Comparison of ENCODE assay signal across 8 cellular contexts in genomic region chr12:122896662-122897061, GRCh38. TPM values are rescaled to one million over a fixed set of nuclear protein-coding genes. Genes with fewer than 3 reads are reported as not detected.
DNase-seq lines count a peak whose midpoint lies in the region; ATAC-seq and TF ChIP-seq lines count a peak whose summit lies in the region.

No MANE protein-coding gene starts in this region.

- H3K27ac ChIP-seq in CD4-positive, CD25-positive, alpha-beta regulatory T cell (ENCODE audit: insufficient read depth, low read length, poor library complexity, severe bottlenecking) = peak overlapping the region; percentile 88
- H3K27ac ChIP-seq in IMR-90 (ENCODE audit: insufficient read depth, low read length) = no peak overlapping the region

- intact Hi-C loops in IMR-90 (cut with micrococcal nuclease) = loop anchor here (10.0 kb wide), 1 partner anchor 338 kb away; the partner anchor contains the start of genes MPHOSPH9 and MTRFR

- H3K27me3 ChIP-seq in CD4-positive, CD25-positive, alpha-beta regulatory T cell (ENCODE audit: control insufficient read depth, insufficient read depth, low read length) = no peaks in the 10 kb centered on the region
- H3K27me3 ChIP-seq in IMR-90 (ENCODE audit: control insufficient read depth, insufficient read depth, low read length) = no peaks in the 10 kb centered on the region

- no peak for TF ChIP-seq RAD21 in IMR-90 (IDR thresholded peaks at IDR 0.05; ENCODE audit: low read length)

- H3K4me2 ChIP-seq in IMR-90 (ENCODE audit: low read depth, low read length) = no peak overlapping the region

- peaks cover 0 to 51% of the 10 kb centered on the region in 2 experiments; a peak in 2 of 4 replicates for H3K79me1 ChIP-seq in IMR-90 (ENCODE audit: low read depth in 1 of 2, low read length in 2 of 2)

- no peak overlapping the region for H3K4ac ChIP-seq in IMR-90 (ENCODE audit: low read depth, low read length)

- peak overlapping the region; percentile 67 for H3K4me3 ChIP-seq in CD4-positive, CD25-positive, alpha-beta regulatory T cell (ENCODE audit: low read depth, low read length)
- H3K4me3 ChIP-seq in IMR-90 (ENCODE audit: insufficient read depth, low read depth, low read length) = no peak overlapping the region

- no peak overlapping the region for H2BK5ac ChIP-seq in IMR-90 (ENCODE audit: low read depth, low read length, poor library complexity, severe bottlenecking)

- dilution Hi-C loops in IMR-90 (cut with HindIII; ENCODE audit: low sequenced_read_pairs, unreplicated experiment) = no loop called here

- H2BK120ac ChIP-seq in IMR-90 (ENCODE audit: low read depth, low read length) = no peak overlapping the region

- H4K8ac ChIP-seq in IMR-90 (ENCODE audit: low read depth in 2 of 2, low read length in 2 of 2) = no peak overlapping the region; a peak in 1 of 4 replicates

- peaks cover 34% of the 10 kb centered on the region; the same call in 1 of the 2 replicates for H4K20me1 ChIP-seq in IMR-90 (ENCODE audit: insufficient read depth, low read length)

- no peak for DNase-seq in CD4-positive, CD25-positive, alpha-beta regulatory T cell
- DNase-seq in IMR-90 (no peak), nephron progenitor cell (no peak), cortex of kidney (lab: John Stamatoyannopoulos, UW) (no peak), AML-193 (lab: John Stamatoyannopoulos, UW) (no peak)

- H3K9me1 ChIP-seq in IMR-90 (ENCODE audit: insufficient read depth, low read length) = peaks cover 18% of the 10 kb centered on the region

- no peak for ATAC-seq in CD4-positive, CD25-positive, alpha-beta regulatory T cell (ENCODE audit: low read depth in 2 of 2)
- ATAC-seq in IMR-90 (ENCODE audit: low read depth) = no peak
- ATAC-seq in HG03135 (IDR thresholded peaks at IDR 0.05; ENCODE audit: unreplicated experiment) = no peak
- ATAC-seq in GM18870 (IDR thresholded peaks at IDR 0.05; ENCODE audit: unreplicated experiment) = no peak

- H2AK5ac ChIP-seq in IMR-90 (ENCODE audit: low read depth, low read length) = peak overlapping the region; percentile 70; the same call in 1 of the 2 replicates

- H3K36me3 Mint-ChIP-seq in CD4-positive, CD25-positive, alpha-beta regulatory T cell = no peaks in the 10 kb centered on the region
- H3K36me3 Mint-ChIP-seq in brain (no peaks in the 10 kb centered on the region), nephron progenitor cell (ENCODE audit: low read depth) (no peaks in the 10 kb centered on the region)

- H3K9me3 ChIP-seq in CD4-positive, CD25-positive, alpha-beta regulatory T cell (ENCODE audit: control insufficient read depth in 2 of 2, low read length in 2 of 2) = no peaks in the 10 kb centered on the region
- H3K9me3 ChIP-seq in IMR-90 (ENCODE audit: control insufficient read depth, insufficient read depth, low read length) = no peaks in the 10 kb centered on the region

- H3K9ac ChIP-seq in IMR-90 (ENCODE audit: low read depth, low read length) = no peak overlapping the region

- no peak for TF ChIP-seq CTCF in IMR-90 (conservative IDR thresholded peaks at IDR 0.05; ENCODE audit: low read depth, low read length)
- no peak for TF ChIP-seq CTCF in brain (conservative IDR thresholded peaks at IDR 0.05)
- TF ChIP-seq CTCF in nephron progenitor cell (IDR thresholded peaks at IDR 0.05) = no peak

- peak overlapping the region; percentile 14; the same call in 1 of the 2 replicates for H2BK20ac ChIP-seq in IMR-90 (ENCODE audit: low read depth, low read length)

- BruUV-seq in IMR-90 (replicated peaks; lab: Mats Ljungman, UMichigan) = no TSS peak

- WGBS in IMR-90 (ENCODE audit: extremely low coverage in 2 of 2, insufficient read length in 1 of 2), 2 experiments = 100% methylated on average over 3 of the region's 7 CpGs; no CpG with 5 or more reads in 1 of the 2 experiments

- H3K36me3 ChIP-seq in CD4-positive, CD25-positive, alpha-beta regulatory T cell (ENCODE audit: control insufficient read depth, insufficient read depth, low read length) = no peaks in the 10 kb centered on the region
- no peaks in the 10 kb centered on the region; the same call in 1 of the 2 replicates for H3K36me3 ChIP-seq in IMR-90 (ENCODE audit: control insufficient read depth, insufficient read depth, low read length)

- H3K14ac ChIP-seq in IMR-90 (replicated peaks; ENCODE audit: low read depth, low read length) = no peak overlapping the region

- TF ChIP-seq POLR2A in IMR-90 (IDR thresholded peaks at IDR 0.05; ENCODE audit: low read depth, low read length) = no peak

- POLR2A ChIA-PET in IMR-90 (lab: Charles Lee; ENCODE audit: unreplicated experiment) = no interaction called here

- H4K5ac ChIP-seq in IMR-90 (ENCODE audit: low read depth, low read length) = no peak overlapping the region

- H3K4me1 ChIP-seq in CD4-positive, CD25-positive, alpha-beta regulatory T cell (ENCODE audit: control insufficient read depth, insufficient read depth, low read length, poor library complexity, severe bottlenecking) = peaks cover 82% of the 10 kb centered on the region
- peaks cover 13% of the 10 kb centered on the region for H3K4me1 ChIP-seq in IMR-90 (ENCODE audit: control insufficient read depth, insufficient read depth, low read length)

- peaks cover 0 to 4% (median 1%) of the 10 kb centered on the region in 7 donors for H3K9me3 Mint-ChIP-seq in CD4-positive, CD25-positive, alpha-beta regulatory T cell
- H3K9me3 Mint-ChIP-seq in brain (peaks cover 0 to 15% (median 6%) of the 10 kb centered on the region in 5 experiments), nephron progenitor cell (peaks cover 7% of the 10 kb centered on the region)

- H3K18ac ChIP-seq in IMR-90 (ENCODE audit: low read depth, low read length) = no peak overlapping the region

- H3K27ac Mint-ChIP-seq in CD4-positive, CD25-positive, alpha-beta regulatory T cell = peak overlapping the region; percentile 99 to 100 (median 100)
- H3K27ac Mint-ChIP-seq in brain = peak overlapping the region; percentile 95 to 98 (median 96)
- H3K27ac Mint-ChIP-seq in nephron progenitor cell = no peak overlapping the region

- no peak overlapping the region for H3K56ac ChIP-seq in IMR-90 (ENCODE audit: extremely low read depth, insufficient read depth, low read length)

- peak overlapping the region; percentile 13 for H2AK9ac ChIP-seq in IMR-90 (replicated peaks; ENCODE audit: low read depth, low read length, poor library complexity)

- H4K91ac ChIP-seq in IMR-90 (ENCODE audit: insufficient read depth, low read depth, low read length) = no peak overlapping the region

- peak overlapping the region; percentile 81 to 95 (median 92) for H3K4me3 Mint-ChIP-seq in CD4-positive, CD25-positive, alpha-beta regulatory T cell
- H3K4me3 Mint-ChIP-seq in brain (peak overlapping the region; percentile 93 to 98 (median 96)), nephron progenitor cell (peak overlapping the region; percentile 94)

- H2AFZ ChIP-seq in IMR-90 (replicated peaks; ENCODE audit: low read length, poor library complexity) = peak overlapping the region; percentile 44

- CTCF ChIA-PET in IMR-90 (lab: Yijun Ruan, JAX) = no interaction called here

- peaks cover 51 to 93% (median 67%) of the 10 kb centered on the region in 4 donors for H3K4me1 Mint-ChIP-seq in CD4-positive, CD25-positive, alpha-beta regulatory T cell
- H3K4me1 Mint-ChIP-seq in brain = peaks cover 60% of the 10 kb centered on the region
- peaks cover 36% of the 10 kb centered on the region for H3K4me1 Mint-ChIP-seq in nephron progenitor cell

- H3K27me3 Mint-ChIP-seq in CD4-positive, CD25-positive, alpha-beta regulatory T cell = peaks cover 13% of the 10 kb centered on the region
- H3K27me3 Mint-ChIP-seq in brain = peaks cover 12% of the 10 kb centered on the region
- peaks cover 44% of the 10 kb centered on the region for H3K27me3 Mint-ChIP-seq in nephron progenitor cell (ENCODE audit: low read depth, poor library complexity)

- no peak overlapping the region for H3K23ac ChIP-seq in IMR-90 (ENCODE audit: low read depth, low read length)

- in situ Hi-C loops in IMR-90 (cut with MboI; ENCODE audit: low sequenced_read_pairs) = no loop called here

- 0 out of 3 replicates have a peak overlapping the region, but pooled peaks have one; percentile 38 for H2BK15ac ChIP-seq in IMR-90 (ENCODE audit: low read depth, low read length)

TF ChIP-seq in IMR-90, 13 proteins besides CTCF, POLR2A, EP300 and RAD21 (continues in another document):
- TF ChIP-seq RFX5 (IDR thresholded peaks at IDR 0.05; ENCODE audit: low read depth, low read length) (no peak), ELK1 (IDR thresholded peaks at IDR 0.05; ENCODE audit: borderline replicate concordance, low read depth, low read length) (no peak), MAFK (IDR thresholded peaks at IDR 0.05; ENCODE audit: low read depth, low read length) (no peak), NFE2L2 (IDR thresholded peaks at IDR 0.05; ENCODE audit: low read depth, low read length) (no peak), RCOR1 (IDR thresholded peaks at IDR 0.05; ENCODE audit: insufficient replicate concordance, low read length) (no peak), CEBPB (IDR thresholded peaks at IDR 0.05; ENCODE audit: low read depth, low read length) (no peak), CHD1 (IDR thresholded peaks at IDR 0.05; ENCODE audit: low read depth, low read length) (no peak), SMC3 (IDR thresholded peaks at IDR 0.05; ENCODE audit: low read depth, low read length) (no peak), BHLHE40 (IDR thresholded peaks at IDR 0.05; ENCODE audit: low read depth, low read length) (no peak), MAZ (IDR thresholded peaks at IDR 0.05; ENCODE audit: borderline replicate concordance, low read depth, low read length) (no peak), MXI1 (IDR thresholded peaks at IDR 0.05; ENCODE audit: borderline replicate concordance, low read depth, low read length) (no peak), FOS (IDR thresholded peaks at IDR 0.05; ENCODE audit: low read depth, low read length) (no peak)

RNA-seq across cellular contexts. Expression of gene VPS37B, which starts 0.7 kb away (rescaled TPM):
- total RNA-seq in CD4-positive, CD25-positive, alpha-beta regulatory T cell = 99.2 TPM
- 10 to 100 TPM; 19.0 to 23.4 (median 20.9) TPM for polyA plus RNA-seq in CD4-positive, CD25-positive, alpha-beta regulatory T cell
- 8.6 and 13.9 TPM in 2 replicates for total RNA-seq in IMR-90 (2012; rRNA removed)
- polyA plus RNA-seq in IMR-90 (2012; rRNA removed) (25.7 and 29.9 TPM in 2 replicates), brain (ENCODE audit: insufficient read depth, low read depth, low replicate concordance) (17.2 TPM)
- polyA plus RNA-seq in IMR-90 (2012; cell fraction: cytosol; rRNA removed) = 30.2 and 32.2 TPM in 2 replicates
- 46.1 and 46.4 TPM in 2 replicates for polyA plus RNA-seq in IMR-90 (2012; cell fraction: nucleus; rRNA removed; ENCODE audit: low replicate concordance)
